Comparison of ENCODE assay signal across 8 cellular contexts in genomic region chr12:46214668-46215429, GRCh38.
DNase-seq lines count a peak whose midpoint lies in the region; ATAC-seq and TF ChIP-seq lines count a peak whose summit lies in the region.

No MANE protein-coding gene starts in this region.

- DNase-seq in GM12864 (ENCODE audit: low read depth) (no peak), GM20000 (ENCODE audit: low spot score) (no peak), Ammon's horn (ENCODE audit: low spot score) (no peak), NCI-H526 treated with DMSO at 0.1 percent for 48 hours (lab: John Stamatoyannopoulos, UW) (no peak)
- DNase-seq in NK-92 treated with Interleukin-12 subunit alpha and Interleukin-12 subunit beta, amount 100 ng/mL, for 24 hours (lab: John Stamatoyannopoulos, UW): peak; percentile 70
- DNase-seq in activated effector memory CD4-positive, alpha-beta T cell treated with Interleukin-2 at 50 U/mL for 16 hours: peak; percentile 76
- peak; percentile 48 for DNase-seq in stimulated activated CD4-positive, alpha-beta T cell treated with anti-CD3 and anti-CD28 coated beads, Interleukin-12 subunit alpha, Interleukin-12 subunit beta, amount 100 ng/mL, for 4 hours

- TF ChIP-seq CTCF in GM12864 (IDR thresholded peaks at IDR 0.05; ENCODE audit: low read depth, low read length, missing control alignments) (no peak), GM20000 (IDR thresholded peaks at IDR 0.05; ENCODE audit: extremely low read depth, missing control alignments) (no peak)

- peak; percentile 63 for ATAC-seq in HG02571 (IDR thresholded peaks at IDR 0.05; ENCODE audit: unreplicated experiment)

- peak overlapping the region; percentile 20 for H3K4me3 ChIP-seq in GM12864 (ENCODE audit: low read depth, low read length)

Comparison
In these comparisons a context has a peak if more than half of its experiments do, and no peak if none do; other contexts are left out.
1. DNase-seq: peak in NK-92 treated with Interleukin-12 subunit alpha and Interleukin-12 subunit beta, amount 100 ng/mL, for 24 hours (single experiment), activated effector memory CD4-positive, alpha-beta T cell treated with Interleukin-2 at 50 U/mL for 16 hours (single experiment) and stimulated activated CD4-positive, alpha-beta T cell treated with anti-CD3 and anti-CD28 coated beads, Interleukin-12 subunit alpha, Interleukin-12 subunit beta, amount 100 ng/mL, for 4 hours (single experiment); none in GM12864 (single experiment), GM20000 (single experiment), Ammon's horn (single experiment) and NCI-H526 treated with DMSO at 0.1 percent for 48 hours (single experiment).